In genomic region chr1:207825719-207826556, GRCh38 we compare ENCODE assay signal across 1 cellular context.
TF ChIP-seq lines count a peak whose summit lies in the region.

No MANE protein-coding gene starts in this region.

TF ChIP-seq in K562, 482 proteins besides CTCF, POLR2A, EP300 and RAD21 (continued from another document and continues in another):
- TF ChIP-seq AFF4 (CRISPR knock-in tag; IDR thresholded peaks at IDR 0.05) (peak; percentile 71; the same call in 1 of the 2 replicates), E4F1 (CRISPR knock-in tag; IDR thresholded peaks at IDR 0.05; ENCODE audit: borderline replicate concordance) (no peak), RUNX1 (IDR thresholded peaks at IDR 0.05; ENCODE audit: low read depth) (no peak), PTTG1 (tag; IDR thresholded peaks at IDR 0.05; ENCODE audit: low read depth) (no peak), MAZ (CRISPR knock-in tag; conservative IDR thresholded peaks at IDR 0.05 in 1 of 2, IDR thresholded peaks at IDR 0.05 in 1 of 2) (peak in 1 of 2 experiments; percentile 57; a peak in 2 of 4 replicates), ZBTB40 (IDR thresholded peaks at IDR 0.05) (peak; percentile 54), ZBTB40 (CRISPR knock-in tag; IDR thresholded peaks at IDR 0.05) (no peak), TRIM28 (IDR thresholded peaks at IDR 0.05) (peak; percentile 69; the same call in 1 of the 2 replicates), PHTF2 (CRISPR knock-in tag; IDR thresholded peaks at IDR 0.05) (no peak), MEF2A (IDR thresholded peaks at IDR 0.05; ENCODE audit: control insufficient read depth, low read depth, low read length) (no peak), CLOCK (CRISPR knock-in tag; IDR thresholded peaks at IDR 0.05; ENCODE audit: borderline replicate concordance) (no peak), ZNF449 (CRISPR knock-in tag; IDR thresholded peaks at IDR 0.05) (0 out of 2 replicates have a peak, but pooled peaks have one; percentile 64), E2F1 (CRISPR knock-in tag; IDR thresholded peaks at IDR 0.05) (no peak), LEF1 (IDR thresholded peaks at IDR 0.05) (peak; percentile 80), ARID2 (IDR thresholded peaks at IDR 0.05) (peak; percentile 41; the same call in 1 of the 2 replicates), CCNT2 (IDR thresholded peaks at IDR 0.05; ENCODE audit: borderline replicate concordance, extremely low read depth, insufficient read length, low read depth, low read length) (no peak), USF2 (CRISPR knock-in tag; IDR thresholded peaks at IDR 0.05) (no peak), POLR2AphosphoS5 (IDR thresholded peaks at IDR 0.05; ENCODE audit: control insufficient read depth, insufficient read depth, low read depth, low read length) (peak; percentile 56; the same call in 1 of the 2 replicates), CGGBP1 (CRISPR knock-in tag; IDR thresholded peaks at IDR 0.05) (0 out of 2 replicates have a peak, but pooled peaks have one; percentile 42), SLC30A9 (CRISPR knock-in tag; IDR thresholded peaks at IDR 0.05) (no peak), TEAD4 (IDR thresholded peaks at IDR 0.05; ENCODE audit: low read length) (peak; percentile 49; the same call in 1 of the 2 replicates), TEAD4 (CRISPR knock-in tag; IDR thresholded peaks at IDR 0.05; ENCODE audit: borderline replicate concordance) (no peak), RFX1 (IDR thresholded peaks at IDR 0.05) (peak; percentile 69), TBP (optimal IDR thresholded peaks at IDR 0.05; ENCODE audit: low read depth, low read length) (peak; percentile 2), MEIS2 (IDR thresholded peaks at IDR 0.05; ENCODE audit: partially characterized antibody) (peak; percentile 35), FOXJ2 (tag; IDR thresholded peaks at IDR 0.05) (no peak), MTA2 (IDR thresholded peaks at IDR 0.05; ENCODE audit: low read depth) (peak; percentile 12; the same call in 1 of the 2 replicates), DMBX1 (CRISPR knock-in tag; IDR thresholded peaks at IDR 0.05; ENCODE audit: borderline replicate concordance) (peak; percentile 85), ZNF134 (CRISPR knock-in tag; conservative IDR thresholded peaks at IDR 0.05) (0 out of 2 replicates have a peak, but pooled peaks have one; percentile 17), KDM1A (IDR thresholded peaks at IDR 0.05) (peak; percentile 61 to 62), NCOA1 (IDR thresholded peaks at IDR 0.05; ENCODE audit: low read depth) (peak; percentile 66; the same call in 1 of the 2 replicates), ID3 (CRISPR knock-in tag; IDR thresholded peaks at IDR 0.05) (no peak), ID3 (tag; IDR thresholded peaks at IDR 0.05) (peak; percentile 78; the same call in 1 of the 2 replicates), SPI1 (IDR thresholded peaks at IDR 0.05; ENCODE audit: borderline replicate concordance, low read depth, low read length) (no peak), RBBP5 (IDR thresholded peaks at IDR 0.05; ENCODE audit: borderline replicate concordance, insufficient read depth, low read length, poor library complexity, severe bottlenecking) (peak; percentile 78), ELF1 (tag; IDR thresholded peaks at IDR 0.05) (no peak), HLTF (IDR thresholded peaks at IDR 0.05) (peak; percentile 66; the same call in 1 of the 2 replicates)
